Comparison of ENCODE assay signal across 21 cellular contexts in the genomic region with DNA sequence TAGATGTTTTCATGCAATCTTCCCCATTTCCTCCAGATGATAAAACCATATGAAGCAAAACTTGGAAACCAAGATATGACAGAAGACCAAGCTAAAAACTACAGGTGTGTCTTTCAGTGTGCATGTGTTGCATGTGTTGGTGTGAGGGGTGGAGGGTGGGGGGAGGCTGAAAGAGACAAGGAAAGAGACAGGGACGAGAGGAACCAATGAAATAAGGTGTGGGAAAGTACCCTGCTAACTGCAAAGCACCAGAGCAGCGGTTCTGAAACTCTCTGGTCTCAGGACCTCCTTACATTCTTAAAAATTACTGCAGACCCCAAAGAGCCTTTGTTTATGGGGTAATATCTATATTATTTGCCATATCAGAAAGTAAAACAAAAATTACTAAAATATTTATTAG.
"Had no signal": no experiment of that assay in that cellular context is flagged by ENCODE, and none has a peak within 500 bp of the region (broad histone marks: within the 10 kb centered on the region; RNA-seq: fewer than 3 reads in every experiment).

No MANE protein-coding gene starts in this region.

- ATAC-seq: HepG2, Panc1, PC-3, Right ventricle myocardium inferior, SK-N-SH treated with all-trans-retinoic acid at 6 μM for 48 hours had no signal

- H3K27me3 ChIP-seq: SJCRH30 had no signal

- H3K4me1 ChIP-seq: SJCRH30 had no signal

- H3K4me3 ChIP-seq: SJCRH30 had no signal

- DNase-seq: Kasumi-1, KG1, MM.1S, NCI-H1092 treated with DMSO at 0.1 percent for 48 hours, NCI-H1417, NCI-H1436 treated with DMSO at 0.1 percent for 48 hours, NCI-H1694, NCI-H187 treated with DMSO at 0.1 percent for 48 hours, NCI-H2029 treated with DMSO at 0.1 percent for 48 hours, NCI-H2227 treated with DMSO at 0.1 percent for 48 hours, NCI-H524, NCI-H69, NCI-H774, SHP77 treated with DMSO at 0.1 percent for 48 hours, SJCRH30, T-helper 1 cell had no signal

- FAIRE-seq: HepG2 had no signal

- H3K36me3 ChIP-seq: SJCRH30 had no signal

- H3K27ac ChIP-seq: SJCRH30 had no signal
